In genomic region chrX:70166601-70167590, GRCh38 we compare ENCODE assay signal across 13 cellular contexts. TPM values are rescaled to one million over a fixed set of nuclear protein-coding genes. Genes with fewer than 3 reads are reported as not detected.
A peak's percentile ranks its signal among the peaks of the same experiment; 100 is the strongest.
DNase-seq lines count a peak whose midpoint lies in the region; TF ChIP-seq lines count a peak whose summit lies in the region.
"Had no signal": no experiment of that assay in that cellular context is flagged by ENCODE, and none has a peak within 500 bp of the region (broad histone marks: within the 10 kb centered on the region; RNA-seq: fewer than 3 reads in every experiment).

No MANE protein-coding gene starts in this region.

- no peak overlapping the region for H3K23ac ChIP-seq in trophoblast cell (ENCODE audit: low read length)

- no peak overlapping the region for H3K9ac ChIP-seq in trophoblast cell (ENCODE audit: low read length)

- no CpG with 5 or more reads among the region's 19 CpGs for WGBS in trophoblast cell (ENCODE audit: extremely low coverage, insufficient coverage, insufficient read length)

- H3K9me3 ChIP-seq in MG63 (no peaks in the 10 kb centered on the region), trophoblast cell (ENCODE audit: insufficient read depth, low read depth, low read length) (no peaks in the 10 kb centered on the region)

- no peak overlapping the region for H4K91ac ChIP-seq in trophoblast cell (ENCODE audit: low read depth, low read length)

- H3K4me1 ChIP-seq in trophoblast cell (ENCODE audit: control insufficient read depth in 1 of 2, insufficient read depth in 2 of 2, low read length in 2 of 2): peaks cover 3 to 9% of the 10 kb centered on the region in 2 experiments

- H3K36me3 ChIP-seq in MG63 (no peaks in the 10 kb centered on the region), trophoblast cell (ENCODE audit: control insufficient read depth in 1 of 2, insufficient read depth in 2 of 2, low read length in 2 of 2) (peaks cover 3 to 7% of the 10 kb centered on the region in 2 experiments)

- peaks cover 2% of the 10 kb centered on the region for H3K79me1 ChIP-seq in trophoblast cell (ENCODE audit: low read length)

- peaks cover 8% of the 10 kb centered on the region for H3K4me1 Mint-ChIP-seq in T-helper 1 cell treated with Interleukin-12 subunit alpha and Interleukin-12 subunit beta and Interleukin-4 antibody, amounts not matched to agents 30 μg/mL and 1 μg/mL, for 36 hours (ENCODE audit: low read depth)
- peaks cover 24% of the 10 kb centered on the region for H3K4me1 Mint-ChIP-seq in chondrocyte (ENCODE audit: low read depth)

- DNase-seq in T-helper 1 cell (no peak), MG63 (peak; percentile 14), chondrocyte (ENCODE audit: low spot score) (no peak), trophoblast cell (peak in 1 of 2 donors; percentile 54), D341Med (ENCODE audit: low spot score) (no peak), GM13976 (ENCODE audit: low spot score) (no peak), NOMO-1 (lab: John Stamatoyannopoulos, UW; ENCODE audit: unreplicated experiment in 2 of 2) (no peak)
- DNase-seq: left ventricle myocardium superior, NCI-H1417 treated with DMSO at 0.1 percent for 48 hours had no signal

- H4K8ac ChIP-seq in trophoblast cell (ENCODE audit: low read depth, low read length): no peak overlapping the region

- no peaks in the 10 kb centered on the region for H3K79me2 ChIP-seq in trophoblast cell (ENCODE audit: control insufficient read depth, insufficient read depth, low read length, poor library complexity)

- peak overlapping the region; percentile 69 for H3K27ac Mint-ChIP-seq in T-helper 1 cell treated with Interleukin-12 subunit alpha and Interleukin-12 subunit beta and Interleukin-4 antibody, amounts not matched to agents 30 μg/mL and 1 μg/mL, for 36 hours
- H3K27ac Mint-ChIP-seq in chondrocyte (ENCODE audit: unreplicated experiment): peak overlapping the region; percentile 84
- H3K27ac Mint-ChIP-seq: dendritic cell treated with granulocyte-macrophage colony-stimulating factor and Interleukin-4, amounts not matched to agents 40 ng/mL and 50 ng/mL, for 4 days had no signal

- no peak overlapping the region for H4K12ac ChIP-seq in trophoblast cell (ENCODE audit: low read depth, low read length)

- TF ChIP-seq CTCF in chondrocyte (IDR thresholded peaks at IDR 0.05) (no peak), GM13976 (IDR thresholded peaks at IDR 0.05; ENCODE audit: borderline replicate concordance, control extremely low read depth, extremely low read depth, insufficient read depth, missing control alignments) (no peak)

- H2AK5ac ChIP-seq in trophoblast cell (ENCODE audit: low read length): no peak overlapping the region

- H3K14ac ChIP-seq in trophoblast cell (ENCODE audit: low read length): no peak overlapping the region

- H3K9me3 Mint-ChIP-seq in T-helper 1 cell treated with Interleukin-12 subunit alpha and Interleukin-12 subunit beta and Interleukin-4 antibody, amounts not matched to agents 30 μg/mL and 1 μg/mL, for 36 hours: no peaks in the 10 kb centered on the region
- peaks cover 4% of the 10 kb centered on the region for H3K9me3 Mint-ChIP-seq in chondrocyte (ENCODE audit: low read depth)
- H3K9me3 Mint-ChIP-seq: dendritic cell treated with granulocyte-macrophage colony-stimulating factor and Interleukin-4, amounts not matched to agents 40 ng/mL and 50 ng/mL, for 4 days had no signal

- no peak overlapping the region for H2AFZ ChIP-seq in trophoblast cell (ENCODE audit: insufficient read depth, low read length, poor library complexity)

- no peak overlapping the region for H3K4ac ChIP-seq in trophoblast cell (ENCODE audit: low read depth, low read length)

- H3K36me3 Mint-ChIP-seq in T-helper 1 cell treated with Interleukin-12 subunit alpha and Interleukin-12 subunit beta and Interleukin-4 antibody, amounts not matched to agents 30 μg/mL and 1 μg/mL, for 36 hours (ENCODE audit: low read depth): peaks cover 5% of the 10 kb centered on the region
- peaks cover 4% of the 10 kb centered on the region for H3K36me3 Mint-ChIP-seq in chondrocyte (ENCODE audit: low read depth)

- peak overlapping the region; percentile 20 for H3K27ac ChIP-seq in trophoblast cell (ENCODE audit: low read depth, low read length)

- no peak overlapping the region for H3K4me3 Mint-ChIP-seq in T-helper 1 cell treated with Interleukin-12 subunit alpha and Interleukin-12 subunit beta and Interleukin-4 antibody, amounts not matched to agents 30 μg/mL and 1 μg/mL, for 36 hours
- no peak overlapping the region for H3K4me3 Mint-ChIP-seq in chondrocyte (ENCODE audit: unreplicated experiment)
- H3K4me3 Mint-ChIP-seq: dendritic cell treated with granulocyte-macrophage colony-stimulating factor and Interleukin-4, amounts not matched to agents 40 ng/mL and 50 ng/mL, for 4 days had no signal

- H3K4me2 ChIP-seq in trophoblast cell (ENCODE audit: low read length): no peak overlapping the region

- H2BK5ac ChIP-seq in trophoblast cell (ENCODE audit: low read depth, low read length, poor library complexity): no peak overlapping the region

- H3K27me3 Mint-ChIP-seq in T-helper 1 cell treated with Interleukin-12 subunit alpha and Interleukin-12 subunit beta and Interleukin-4 antibody, amounts not matched to agents 30 μg/mL and 1 μg/mL, for 36 hours (ENCODE audit: low read depth): no peaks in the 10 kb centered on the region
- H3K27me3 Mint-ChIP-seq in chondrocyte (ENCODE audit: low read depth): no peaks in the 10 kb centered on the region
- H3K27me3 Mint-ChIP-seq: dendritic cell treated with granulocyte-macrophage colony-stimulating factor and Interleukin-4, amounts not matched to agents 40 ng/mL and 50 ng/mL, for 4 days had no signal

- H2BK12ac ChIP-seq in trophoblast cell (ENCODE audit: low read length): no peak overlapping the region

- H3K4me3 ChIP-seq in MG63 (no peak overlapping the region), trophoblast cell (ENCODE audit: low read depth, low read length) (no peak overlapping the region)

- no peak overlapping the region for H2BK120ac ChIP-seq in trophoblast cell (ENCODE audit: insufficient read depth, low read length, poor library complexity)

- H3K27me3 ChIP-seq in MG63 (no peaks in the 10 kb centered on the region), trophoblast cell (ENCODE audit: insufficient read depth, low read length) (no peaks in the 10 kb centered on the region)

- no peak overlapping the region for H3K18ac ChIP-seq in trophoblast cell (ENCODE audit: low read length)

- in situ Hi-C loops in GM13976 (cut with MboI; ENCODE audit: low sequenced_read_pairs, unreplicated experiment): no loop called here

RNA-seq across cellular contexts. Expression of gene DGAT2L6, which starts 10.4 kb away (rescaled TPM):
- not detected in 2 replicates for total RNA-seq in MG63 (2014; rRNA removed; shearing (Covaris generic); ENCODE audit: low replicate concordance)
- total RNA-seq in chondrocyte: not detected in 3 replicates
- not detected in 2 replicates for polyA plus RNA-seq in trophoblast cell (2013)
- total RNA-seq: left ventricle myocardium superior, urinary bladder had no signal
- polyA plus RNA-seq: BJ, urinary bladder had no signal

RNA-seq across cellular contexts. Expression of gene IGBP1, which starts 33.6 kb away (rescaled TPM):
- total RNA-seq in MG63 (2014; rRNA removed; shearing (Covaris generic); ENCODE audit: low replicate concordance): 55.2 and 59.5 TPM in 2 replicates
- total RNA-seq in chondrocyte: 30.7 to 32.9 TPM (median 32.0 TPM) in 3 replicates
- 37.0 and 38.7 TPM in 2 replicates for polyA plus RNA-seq in trophoblast cell (2013)
